ENCODE assay signal across 18 cellular contexts in the genomic region with DNA sequence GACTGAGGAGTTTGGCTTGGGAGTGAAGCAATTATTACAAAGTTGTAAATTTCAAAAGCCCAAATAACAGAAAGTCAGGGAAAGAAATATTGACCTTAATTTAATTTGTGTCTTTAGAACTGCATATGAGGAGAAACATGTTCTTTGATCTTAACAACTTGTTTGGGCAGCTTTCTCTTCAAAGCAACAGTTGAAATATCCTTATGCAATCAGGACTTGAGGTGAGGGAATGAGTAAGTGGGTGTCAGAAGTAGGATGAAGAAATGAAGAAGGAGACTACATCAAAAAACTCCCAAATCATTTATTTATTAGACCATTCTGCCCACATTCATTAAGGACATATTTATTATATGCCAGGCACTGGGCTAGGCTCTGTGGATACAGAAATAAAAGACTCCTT.
"Had no signal": no experiment of that assay in that cellular context is flagged by ENCODE, and none has a peak within 500 bp of the region (broad histone marks: within the 10 kb centered on the region; RNA-seq: fewer than 3 reads in every experiment).

No MANE protein-coding gene starts in this region.

- H3K9me3 ChIP-seq: colonic mucosa, esophagus muscularis mucosa, gastroesophageal sphincter, heart right ventricle, lower lobe of right lung had no signal

- ATAC-seq: foreskin keratinocyte; gastroesophageal sphincter; heart right ventricle; left cardiac atrium; left lung; left ventricle myocardium superior; lower lobe of right lung; naive thymus-derived CD4-positive, alpha-beta T cell had no signal

- H3K27me3 ChIP-seq: colonic mucosa, esophagus muscularis mucosa, foreskin keratinocyte, gastroesophageal sphincter, heart right ventricle, left lung had no signal

- H3K4me1 ChIP-seq: colonic mucosa, heart right ventricle, left lung, lower lobe of right lung had no signal

- H3K4me3 ChIP-seq: colonic mucosa, esophagus muscularis mucosa, gastroesophageal sphincter, heart right ventricle, left lung, lower lobe of right lung had no signal

- H3K27ac ChIP-seq: colonic mucosa, esophagus muscularis mucosa, foreskin keratinocyte, gastroesophageal sphincter, heart right ventricle, left lung, lower lobe of right lung had no signal

- DNase-seq: colonic mucosa; cortex of kidney; effector CD8-positive, alpha-beta T cell; foreskin keratinocyte; heart right ventricle; hippocampal formation; left cardiac atrium; left lung; left ventricle myocardium superior; lower lobe of right lung; mesendoderm; midbrain; naive thymus-derived CD4-positive, alpha-beta T cell had no signal

- FAIRE-seq: frontal cortex, islet of Langerhans, keratinocyte had no signal

- H3K36me3 ChIP-seq: colonic mucosa, esophagus muscularis mucosa, gastroesophageal sphincter, heart right ventricle, left lung, lower lobe of right lung had no signal
